In genomic region chr1:229704157-229704556, GRCh38 we compare ENCODE assay signal across 20 cellular contexts.
"Had no signal": no experiment of that assay in that cellular context is flagged by ENCODE, and none has a peak within 500 bp of the region (broad histone marks: within the 10 kb centered on the region; RNA-seq: fewer than 3 reads in every experiment).

No MANE protein-coding gene starts in this region.

- H3K9me3 ChIP-seq: SK-N-SH had no signal

- DNase-seq: KBM-7, NCI-H1048, NCI-H1105, NCI-H1417, NCI-H146, NCI-H1694 treated with DMSO at 0.1 percent for 48 hours, NCI-H1930, NCI-H2081, NCI-H2107, NCI-H2227 treated with DMSO at 0.1 percent for 48 hours, NCI-H524, NCI-H526 treated with DMSO at 0.1 percent for 48 hours, NCI-H748 treated with DMSO at 0.1 percent for 48 hours, Right ventricle myocardium superior, RPMI8226, SK-N-SH, SW 1271, T-cell had no signal

- H3K4me2 ChIP-seq: SK-N-SH had no signal

- FAIRE-seq: HTR-8/SVneo had no signal

- ATAC-seq: T-cell had no signal

- H3K9ac ChIP-seq: SK-N-SH had no signal

- H3K27ac ChIP-seq: HL-60 had no signal
